In genomic region chr12:4943938-4944284, GRCh38 we compare ENCODE assay signal across 23 cellular contexts. TPM values are rescaled to one million over a fixed set of nuclear protein-coding genes. Genes with fewer than 3 reads are reported as not detected.
DNase-seq lines count a peak whose midpoint lies in the region; ATAC-seq and TF ChIP-seq lines count a peak whose summit lies in the region.
"Had no signal": no experiment of that assay in that cellular context is flagged by ENCODE, and none has a peak within 500 bp of the region (broad histone marks: within the 10 kb centered on the region; RNA-seq: fewer than 3 reads in every experiment).

No MANE protein-coding gene starts in this region.

- H3K27ac ChIP-seq in CD8-positive, alpha-beta T cell (ENCODE audit: low read depth, low read length): no peak overlapping the region
- H3K27ac ChIP-seq in heart right ventricle: no peak overlapping the region
- H3K27ac ChIP-seq: epithelial cell of prostate, lower lobe of right lung, SJCRH30, spleen, stomach had no signal

- peaks cover 7% of the 10 kb centered on the region for H3K27me3 Mint-ChIP-seq in CD8-positive, alpha-beta T cell (ENCODE audit: low read depth)
- H3K27me3 Mint-ChIP-seq: activated naive CD4-positive, alpha-beta T cell treated with anti-CD3 and anti-CD28 coated beads, Interleukin-2, amount 50 U/mL, for 24 hours had no signal

- no peaks in the 10 kb centered on the region for H3K27me3 ChIP-seq in CD8-positive, alpha-beta T cell (ENCODE audit: insufficient read depth, low read length)
- peaks cover 0 to 29% (median 13%) of the 10 kb centered on the region in 7 donors for H3K27me3 ChIP-seq in heart right ventricle

- no peaks in the 10 kb centered on the region for H3K36me3 Mint-ChIP-seq in CD8-positive, alpha-beta T cell
- H3K36me3 Mint-ChIP-seq: activated naive CD4-positive, alpha-beta T cell treated with anti-CD3 and anti-CD28 coated beads, Interleukin-2, amount 50 U/mL, for 24 hours had no signal

- WGBS in heart right ventricle, 2 donors: 79 to 82% methylated on average over 4 of the region's 4 CpGs

- peak; percentile 6 for ATAC-seq in GM18858 (IDR thresholded peaks at IDR 0.05; ENCODE audit: unreplicated experiment)
- ATAC-seq in GM21526 (IDR thresholded peaks at IDR 0.05; ENCODE audit: low FRiP score, unreplicated experiment): peak; percentile 18
- peak; percentile 21 for ATAC-seq in HG02981 (IDR thresholded peaks at IDR 0.05; ENCODE audit: unreplicated experiment)
- peak; percentile 26 for ATAC-seq in HG03571 (IDR thresholded peaks at IDR 0.05; ENCODE audit: unreplicated experiment)
- ATAC-seq in CD8-positive, alpha-beta T cell: no peak
- no peak for ATAC-seq in HG03378 (IDR thresholded peaks at IDR 0.05; ENCODE audit: unreplicated experiment)
- ATAC-seq in heart right ventricle: no peak
- ATAC-seq: lower lobe of right lung had no signal

- no peaks in the 10 kb centered on the region for H3K9me3 ChIP-seq in CD8-positive, alpha-beta T cell (ENCODE audit: low read length)
- no peaks in the 10 kb centered on the region for H3K9me3 ChIP-seq in heart right ventricle
- H3K9me3 ChIP-seq: Caco-2, lower lobe of right lung, SJCRH30, spleen, stomach had no signal

- H3K4me3 Mint-ChIP-seq in CD8-positive, alpha-beta T cell: no peak overlapping the region
- H3K4me3 Mint-ChIP-seq: activated naive CD4-positive, alpha-beta T cell treated with anti-CD3 and anti-CD28 coated beads, Interleukin-2, amount 50 U/mL, for 24 hours; nephron progenitor cell had no signal

- POLR2A ChIA-PET in CD8-positive, alpha-beta T cell (lab: Charles Lee): no interaction called here

- intact Hi-C loops in CD8-positive, alpha-beta T cell (cut with DNase I, micrococcal nuclease): no loop called here
- intact Hi-C loops in heart right ventricle (cut with DNase I): no loop called here

- H3K4me3 ChIP-seq in CD8-positive, alpha-beta T cell (ENCODE audit: low read depth, low read length): no peak overlapping the region
- no peak overlapping the region for H3K4me3 ChIP-seq in heart right ventricle
- H3K4me3 ChIP-seq: lower lobe of right lung, SJCRH30, spleen, stomach had no signal

- no peaks in the 10 kb centered on the region for H3K36me3 ChIP-seq in CD8-positive, alpha-beta T cell (ENCODE audit: insufficient read depth, low read length)
- no peaks in the 10 kb centered on the region for H3K36me3 ChIP-seq in heart right ventricle
- H3K36me3 ChIP-seq: lower lobe of right lung, SJCRH30, spleen, stomach had no signal

- H3K27ac Mint-ChIP-seq in CD8-positive, alpha-beta T cell: no peak overlapping the region
- H3K27ac Mint-ChIP-seq: activated naive CD4-positive, alpha-beta T cell treated with anti-CD3 and anti-CD28 coated beads, Interleukin-2, amount 50 U/mL, for 24 hours; nephron progenitor cell had no signal

- TF ChIP-seq CTCF in CD8-positive, alpha-beta T cell (IDR thresholded peaks at IDR 0.05): no peak
- TF ChIP-seq CTCF in heart right ventricle (IDR thresholded peaks at IDR 0.05): no peak

- no peaks in the 10 kb centered on the region for H3K4me1 Mint-ChIP-seq in CD8-positive, alpha-beta T cell (ENCODE audit: low read depth)
- H3K4me1 Mint-ChIP-seq: activated naive CD4-positive, alpha-beta T cell treated with anti-CD3 and anti-CD28 coated beads, Interleukin-2, amount 50 U/mL, for 24 hours had no signal

- H3K4me1 ChIP-seq in CD8-positive, alpha-beta T cell (ENCODE audit: insufficient read depth, low read length): no peaks in the 10 kb centered on the region
- no peaks in the 10 kb centered on the region for H3K4me1 ChIP-seq in heart right ventricle
- H3K4me1 ChIP-seq: Caco-2, lower lobe of right lung, SJCRH30, stomach had no signal

- CTCF ChIA-PET in CD8-positive, alpha-beta T cell (lab: Charles Lee): no interaction called here

- no peak for DNase-seq in CD8-positive, alpha-beta T cell
- no peak for DNase-seq in NCI-H345 (lab: John Stamatoyannopoulos, UW)
- DNase-seq in heart right ventricle: no peak
- DNase-seq: activated CD8-positive, alpha-beta memory T cell treated with anti-CD3 and anti-CD28 coated beads, Interleukin-2, amount 50 U/mL, for 48 hours; Caco-2; cortex of kidney; lower lobe of right lung; NCI-H1694 treated with DMSO at 0.1 percent for 48 hours; NCI-H446; nephron progenitor cell; SJCRH30; spleen; stomach; T-helper 9 cell had no signal

- no peaks in the 10 kb centered on the region for H3K9me3 Mint-ChIP-seq in CD8-positive, alpha-beta T cell
- H3K9me3 Mint-ChIP-seq: activated naive CD4-positive, alpha-beta T cell treated with anti-CD3 and anti-CD28 coated beads, Interleukin-2, amount 50 U/mL, for 24 hours; nephron progenitor cell had no signal

RNA-seq across cellular contexts. Expression of gene KCNA1, which starts 34.2 kb away (rescaled TPM):
- not detected for total RNA-seq in CD8-positive, alpha-beta T cell
- total RNA-seq in heart right ventricle: under 1 TPM in 1 of 10 donors, not detected in 9; 0.22 TPM
- polyA plus RNA-seq in heart right ventricle: not detected
- total RNA-seq: Caco-2, glomerular endothelial cell, lower lobe of right lung, pulmonary artery endothelial cell, SJCRH30 had no signal

Comparison
In these comparisons a context has a peak if more than half of its experiments do, and no peak if none do; other contexts are left out.
1. ATAC-seq: peak in GM18858 (single experiment), GM21526 (single experiment), HG02981 (single experiment) and HG03571 (single experiment); none in CD8-positive, alpha-beta T cell (single experiment), HG03378 (single experiment) and heart right ventricle (0 of 8).